Comparison of ENCODE assay signal across 10 cellular contexts in genomic region chr1:32047701-32048100, GRCh38.
"Had no signal": no experiment of that assay in that cellular context is flagged by ENCODE, and none has a peak within 500 bp of the region (broad histone marks: within the 10 kb centered on the region; RNA-seq: fewer than 3 reads in every experiment).

No MANE protein-coding gene starts in this region.

- H3K4me3 Mint-ChIP-seq: activated naive CD8-positive, alpha-beta T cell treated with anti-CD3 and anti-CD28 coated beads for 36 hours had no signal

- DNase-seq: activated naive CD8-positive, alpha-beta T cell treated with anti-CD3 and anti-CD28 coated beads for 36 hours; anterior cingulate cortex; hippocampal formation; kidney glomerular epithelial cell; midbrain; small intestine; T-helper 9 cell had no signal

- H3K27me3 ChIP-seq: neutrophil, tibial nerve, vagina had no signal

- H3K4me1 ChIP-seq: vagina had no signal

- H3K27ac Mint-ChIP-seq: activated naive CD8-positive, alpha-beta T cell treated with anti-CD3 and anti-CD28 coated beads for 36 hours had no signal

- H3K9me3 Mint-ChIP-seq: activated naive CD8-positive, alpha-beta T cell treated with anti-CD3 and anti-CD28 coated beads for 36 hours had no signal

- H3K9me3 ChIP-seq: neutrophil, tibial nerve, vagina had no signal

- H3K4me3 ChIP-seq: tibial nerve, vagina had no signal

- H3K27ac ChIP-seq: neutrophil, tibial nerve, vagina had no signal

- H3K27me3 Mint-ChIP-seq: activated naive CD8-positive, alpha-beta T cell treated with anti-CD3 and anti-CD28 coated beads for 36 hours had no signal
